11 cellular contexts compared by ENCODE assay signal in the genomic region with DNA sequence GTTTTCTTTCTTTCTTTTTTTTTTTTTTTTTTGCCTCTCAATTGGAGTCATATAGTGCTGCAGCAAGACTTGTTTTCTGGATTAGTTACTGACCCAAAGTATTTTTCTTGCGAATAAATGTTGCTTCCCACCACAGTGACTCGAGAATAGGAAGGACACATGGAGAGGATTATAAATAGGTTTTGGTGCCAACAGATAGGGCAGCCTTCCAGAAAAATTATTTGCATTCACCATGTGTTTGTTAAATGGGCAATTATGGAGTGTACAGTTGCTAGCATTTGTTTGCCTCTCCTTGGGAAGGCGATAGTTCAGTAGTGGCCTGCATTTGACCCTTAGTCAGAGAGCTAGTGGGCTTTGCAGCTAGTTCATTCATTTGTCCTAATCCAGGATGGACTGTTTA.
DNase-seq lines count a peak whose midpoint lies in the region; ATAC-seq lines count a peak whose summit lies in the region.
"Had no signal": no experiment of that assay in that cellular context is flagged by ENCODE, and none has a peak within 500 bp of the region (broad histone marks: within the 10 kb centered on the region; RNA-seq: fewer than 3 reads in every experiment).

No MANE protein-coding gene starts in this region.

- H3K4me2 ChIP-seq in skeletal muscle satellite cell (ENCODE audit: low read length), result no peak overlapping the region

- DNase-seq in T-helper 1 cell (no peak), NCI-H2196 (lab: John Stamatoyannopoulos, UW; ENCODE audit: unreplicated experiment) (peak; percentile 48), cerebellar cortex (ENCODE audit: low spot score) (peak; percentile 71), NK-92 (lab: John Stamatoyannopoulos, UW; ENCODE audit: unreplicated experiment) (no peak)
- DNase-seq: activated CD4-positive, alpha-beta T cell treated with anti-CD3 and anti-CD28 coated beads, Interleukin-2, amount 50 U/mL, for 48 hours; stimulated activated CD8-positive, alpha-beta memory T cell treated with anti-CD3 and anti-CD28 coated beads, Interleukin-4, amount 100 ng/mL, for 48 hours had no signal

- no peaks in the 10 kb centered on the region for H3K27me3 ChIP-seq in skeletal muscle satellite cell (ENCODE audit: control insufficient read depth, insufficient read depth, low read length)
- H3K27me3 ChIP-seq: gastroesophageal sphincter had no signal

- no peak for ATAC-seq in GM21526 (IDR thresholded peaks at IDR 0.05; ENCODE audit: low FRiP score, unreplicated experiment)
- ATAC-seq in GM18870 (IDR thresholded peaks at IDR 0.05; ENCODE audit: unreplicated experiment), result no peak
- ATAC-seq: gastroesophageal sphincter had no signal

- peak overlapping the region; percentile 13 for H3K4me3 Mint-ChIP-seq in T-helper 1 cell treated with Interleukin-12 subunit alpha and Interleukin-12 subunit beta and Interleukin-4 antibody, amounts not matched to agents 30 μg/mL and 1 μg/mL, for 36 hours

- no peaks in the 10 kb centered on the region for H3K9me3 Mint-ChIP-seq in T-helper 1 cell treated with Interleukin-12 subunit alpha and Interleukin-12 subunit beta and Interleukin-4 antibody, amounts not matched to agents 30 μg/mL and 1 μg/mL, for 36 hours

- peaks cover 79% of the 10 kb centered on the region for H3K4me1 Mint-ChIP-seq in T-helper 1 cell treated with Interleukin-12 subunit alpha and Interleukin-12 subunit beta and Interleukin-4 antibody, amounts not matched to agents 30 μg/mL and 1 μg/mL, for 36 hours (ENCODE audit: low read depth)

- no peaks in the 10 kb centered on the region for H3K9me3 ChIP-seq in skeletal muscle satellite cell (replicated peaks; ENCODE audit: low read length)
- H3K9me3 ChIP-seq: gastroesophageal sphincter had no signal

- H3K9ac ChIP-seq in skeletal muscle satellite cell (ENCODE audit: low read depth, low read length), result peak overlapping the region; percentile 2

- peaks cover 7% of the 10 kb centered on the region for H3K4me1 ChIP-seq in skeletal muscle satellite cell (ENCODE audit: control insufficient read depth, insufficient read depth, low read length)

- H3K27ac Mint-ChIP-seq in T-helper 1 cell treated with Interleukin-12 subunit alpha and Interleukin-12 subunit beta and Interleukin-4 antibody, amounts not matched to agents 30 μg/mL and 1 μg/mL, for 36 hours, result peak overlapping the region; percentile 76

- H3K27me3 Mint-ChIP-seq in T-helper 1 cell treated with Interleukin-12 subunit alpha and Interleukin-12 subunit beta and Interleukin-4 antibody, amounts not matched to agents 30 μg/mL and 1 μg/mL, for 36 hours (ENCODE audit: low read depth), result no peaks in the 10 kb centered on the region

- H3K4me3 ChIP-seq in skeletal muscle satellite cell (ENCODE audit: low read length), result no peak overlapping the region
- H3K4me3 ChIP-seq: gastroesophageal sphincter had no signal

- H3K36me3 ChIP-seq in skeletal muscle satellite cell (ENCODE audit: insufficient read depth, low read length), result no peaks in the 10 kb centered on the region
- H3K36me3 ChIP-seq: gastroesophageal sphincter had no signal

- peaks cover 22% of the 10 kb centered on the region for H3K36me3 Mint-ChIP-seq in T-helper 1 cell treated with Interleukin-12 subunit alpha and Interleukin-12 subunit beta and Interleukin-4 antibody, amounts not matched to agents 30 μg/mL and 1 μg/mL, for 36 hours (ENCODE audit: low read depth)

Comparison
In these comparisons a context has a peak if more than half of its experiments do, and no peak if none do; other contexts are left out.
1. DNase-seq: peak in NCI-H2196 (single experiment) and cerebellar cortex (single experiment); none in T-helper 1 cell (0 of 5) and NK-92 (single experiment).